Comparison of ENCODE assay signal across 21 cellular contexts in genomic region chr6:143727035-143727434, GRCh38.
"Had no signal": no experiment of that assay in that cellular context is flagged by ENCODE, and none has a peak within 500 bp of the region (broad histone marks: within the 10 kb centered on the region; RNA-seq: fewer than 3 reads in every experiment).

No MANE protein-coding gene starts in this region.

- H3K4me1 ChIP-seq: body of pancreas, prostate gland, right atrium auricular region, thyroid gland had no signal

- DNase-seq: activated gamma-delta T cell; activated T-cell treated with anti-CD3 and anti-CD28 coated beads, Interleukin-2, amount 50 U/mL, for 72 hours; amygdala; body of pancreas; effector CD8-positive, alpha-beta T cell; esophagus squamous epithelium; immature natural killer cell; left ventricle myocardium superior; mucosa of descending colon; naive B cell; stimulated activated CD4-positive, alpha-beta T cell treated with anti-CD3 and anti-CD28 coated beads, Interleukin-12 subunit alpha, Interleukin-12 subunit beta, amount 100 ng/mL, for 4 hours; stimulated activated CD4-positive, alpha-beta T cell treated with anti-CD3 and anti-CD28 coated beads, Interleukin-1b, Interleukin-23, amount 100 ng/mL, for 48 hours; stimulated activated CD8-positive, alpha-beta memory T cell treated with anti-CD3 and anti-CD28 coated beads, Interleukin-4, amount 100 ng/mL, for 48 hours; stimulated activated naive CD4-positive, alpha-beta T cell; thyroid gland had no signal

- H3K36me3 ChIP-seq: prostate gland, right atrium auricular region, thyroid gland had no signal

- H3K9me3 Mint-ChIP-seq: immature natural killer cell had no signal

- H3K4me3 ChIP-seq: body of pancreas, esophagus squamous epithelium, mucosa of descending colon, prostate gland, right atrium auricular region, thyroid gland had no signal

- H3K27me3 ChIP-seq: body of pancreas, esophagus squamous epithelium, right atrium auricular region, thyroid gland had no signal

- H3K27ac ChIP-seq: body of pancreas, esophagus squamous epithelium, prostate gland, right atrium auricular region, thyroid gland had no signal

- H3K27me3 Mint-ChIP-seq: activated naive CD8-positive, alpha-beta T cell; naive B cell had no signal

- H3K4me3 Mint-ChIP-seq: activated naive CD8-positive, alpha-beta T cell; activated T-cell treated with anti-CD3 and anti-CD28 coated beads, Interleukin-2, amount 50 U/mL, for 72 hours; immature natural killer cell; naive B cell; neural crest cell; T-helper 1 cell treated with Interleukin-12 subunit alpha and Interleukin-12 subunit beta and Interleukin-4 antibody, amounts not matched to agents 30 μg/mL and 1 μg/mL, for 36 hours had no signal

- H3K27ac Mint-ChIP-seq: activated naive CD8-positive, alpha-beta T cell; activated T-cell treated with anti-CD3 and anti-CD28 coated beads, Interleukin-2, amount 50 U/mL, for 72 hours; immature natural killer cell; T-helper 1 cell treated with Interleukin-12 subunit alpha and Interleukin-12 subunit beta and Interleukin-4 antibody, amounts not matched to agents 30 μg/mL and 1 μg/mL, for 36 hours had no signal

- H3K9me3 ChIP-seq: body of pancreas, esophagus squamous epithelium, mucosa of descending colon, prostate gland, right atrium auricular region, thyroid gland had no signal

- ATAC-seq: activated CD4-positive, CD25-positive, alpha-beta regulatory T cell treated with anti-CD3 and anti-CD28 coated beads, Interleukin-2, amount 50 U/mL, for 24 hours; activated T-cell treated with anti-CD3 and anti-CD28 coated beads, Interleukin-2, amount 50 U/mL, for 72 hours; body of pancreas; left ventricle myocardium superior; mucosa of descending colon had no signal

- H3K4me1 Mint-ChIP-seq: neural crest cell had no signal
